Comparison of ENCODE assay signal across 17 cellular contexts in genomic region chr2:204791230-204791629, GRCh38.
DNase-seq lines count a peak whose midpoint lies in the region; ATAC-seq lines count a peak whose summit lies in the region.
"Had no signal": no experiment of that assay in that cellular context is flagged by ENCODE, and none has a peak within 500 bp of the region (broad histone marks: within the 10 kb centered on the region; RNA-seq: fewer than 3 reads in every experiment).

No MANE protein-coding gene starts in this region.

- peaks cover 22% of the 10 kb centered on the region for H3K4me1 ChIP-seq in SJSA1 (replicated peaks)

- H3K27me3 ChIP-seq in SJSA1 (replicated peaks), result no peaks in the 10 kb centered on the region
- H3K27me3 ChIP-seq: BLaER1 treated with 17β-estradiol and CSF1 and Interleukin-3, amounts not matched to agents 10 nM and 100 nM had no signal

- H3K4me3 ChIP-seq in SJSA1, result no peak overlapping the region
- H3K4me3 ChIP-seq: BLaER1 treated with 17β-estradiol and CSF1 and Interleukin-3, amounts not matched to agents 10 nM and 100 nM; GM23338 had no signal

- ATAC-seq in HG02610 (IDR thresholded peaks at IDR 0.05; ENCODE audit: unreplicated experiment), result no peak
- ATAC-seq: GM23338 had no signal

- no peaks in the 10 kb centered on the region for H3K36me3 ChIP-seq in SJSA1
- H3K36me3 ChIP-seq: BLaER1 treated with 17β-estradiol and CSF1 and Interleukin-3, amounts not matched to agents 10 nM and 100 nM had no signal

- peak; percentile 7 for DNase-seq in AG08395 (ENCODE audit: low spot score)
- peak; percentile 12 for DNase-seq in GM04503 (ENCODE audit: low read depth)
- peak in 1 of 2 experiments; percentile 42 for DNase-seq in SJSA1 (ENCODE audit: low read depth in 1 of 2, low spot score in 2 of 2)
- peak; percentile 12 for DNase-seq in iris pigment epithelial cell (ENCODE audit: low read depth)
- no peak for DNase-seq in NCI-H446 (lab: John Stamatoyannopoulos, UW)
- DNase-seq in putamen (ENCODE audit: low spot score), result no peak
- no peak for DNase-seq in NCI-H187 (lab: John Stamatoyannopoulos, UW)
- DNase-seq: Calu3; CD4-positive, CD25-positive, alpha-beta regulatory T cell; DMS 273 treated with DMSO at 0.1 percent for 48 hours; H7; Kasumi-1; KBM-7 had no signal

- peak overlapping the region; percentile 20 for H3K27ac ChIP-seq in SJSA1
- H3K27ac ChIP-seq: 22Rv1; BLaER1 treated with 17β-estradiol and CSF1 and Interleukin-3, amounts not matched to agents 10 nM and 100 nM had no signal

- H3K9me3 ChIP-seq in SJSA1 (replicated peaks), result no peaks in the 10 kb centered on the region
- H3K9me3 ChIP-seq: BLaER1 treated with 17β-estradiol and CSF1 and Interleukin-3, amounts not matched to agents 10 nM and 100 nM had no signal

Comparison
In these comparisons a context has a peak if more than half of its experiments do, and no peak if none do; other contexts are left out.
1. DNase-seq: peak in AG08395 (single experiment), GM04503 (single experiment) and iris pigment epithelial cell (single experiment); none in NCI-H446 (0 of 2), putamen (single experiment) and NCI-H187 (0 of 2).